Comparison of ENCODE assay signal across 15 cellular contexts in genomic region chr4:151865744-151866143, GRCh38.
DNase-seq lines count a peak whose midpoint lies in the region; ATAC-seq lines count a peak whose summit lies in the region.
"Had no signal": no experiment of that assay in that cellular context is flagged by ENCODE, and none has a peak within 500 bp of the region (broad histone marks: within the 10 kb centered on the region; RNA-seq: fewer than 3 reads in every experiment).

No MANE protein-coding gene starts in this region.

- ATAC-seq in GM21717 (IDR thresholded peaks at IDR 0.05; ENCODE audit: unreplicated experiment) (no peak), GM19328 (IDR thresholded peaks at IDR 0.05; ENCODE audit: unreplicated experiment) (no peak)

- DNase-seq in GM23248 (peak; percentile 13), anterior cingulate cortex (lab: John Stamatoyannopoulos, UW) (peak in 33 of 58 donors; percentile 8 to 86 (median 56)), middle frontal gyrus (ENCODE audit: extremely low spot score, low spot score) (peak; percentile 49), NCI-H2196 treated with DMSO at 0.1 percent for 48 hours (lab: John Stamatoyannopoulos, UW; ENCODE audit: unreplicated experiment) (no peak)
- DNase-seq: MG63, NCI-H1105, NCI-H187 treated with DMSO at 0.1 percent for 48 hours, NCI-H446 treated with DMSO at 0.1 percent for 48 hours, NCI-H748 treated with DMSO at 0.1 percent for 48 hours had no signal

- no peaks in the 10 kb centered on the region for H3F3A ChIP-seq in GM23248 (ENCODE audit: insufficient read depth)

- no peak overlapping the region for H3K4me2 ChIP-seq in GM23248 (ENCODE audit: unreplicated experiment)
- H3K4me2 ChIP-seq: KMS-11, SK-N-SH had no signal

- H3K27ac ChIP-seq in GM23248 (no peak overlapping the region), temporal lobe (ENCODE audit: low read depth, low read length) (peak overlapping the region; percentile 42)
- H3K27ac ChIP-seq: KMS-11 had no signal

- no peaks in the 10 kb centered on the region for H3K9me2 ChIP-seq in GM23248 (ENCODE audit: insufficient read depth)
- H3K9me2 ChIP-seq: SK-N-SH had no signal

- no peak overlapping the region for H2AFZ ChIP-seq in GM23248

- H3K9ac ChIP-seq in GM23248: no peak overlapping the region
- H3K9ac ChIP-seq: KMS-11, SK-N-SH had no signal

- peaks cover 6% of the 10 kb centered on the region; the same call in 1 of the 2 replicates for H3K27me3 ChIP-seq in GM23248 (replicated peaks; ENCODE audit: insufficient read depth)
- H3K27me3 ChIP-seq: MG63 had no signal

- no peaks in the 10 kb centered on the region for H3K79me2 ChIP-seq in GM23248 (ENCODE audit: insufficient read depth)

- H3K4me1 ChIP-seq in GM23248 (ENCODE audit: insufficient read depth): no peaks in the 10 kb centered on the region

- in situ Hi-C loops in GM23248 (cut with MboI): no loop called here

- no peaks in the 10 kb centered on the region for H4K20me1 ChIP-seq in GM23248 (ENCODE audit: insufficient read depth)

- 22 to 44% methylated on average over 2 of the region's 2 CpGs for WGBS in GM23248 (ENCODE audit: low coverage in 1 of 2, low lambda C conversion rate in 2 of 2, missing lambda C conversion rate in 2 of 2), 2 experiments

- no peaks in the 10 kb centered on the region for H3K36me3 ChIP-seq in GM23248 (ENCODE audit: low read depth)
- H3K36me3 ChIP-seq: MG63 had no signal

- no peak overlapping the region for H3K4me3 ChIP-seq in GM23248
- H3K4me3 ChIP-seq: GM12878, MG63 had no signal

- H3K9me3 ChIP-seq in GM23248 (ENCODE audit: low read depth): no peaks in the 10 kb centered on the region
- H3K9me3 ChIP-seq: MG63, SK-N-SH had no signal
